In the genomic region with DNA sequence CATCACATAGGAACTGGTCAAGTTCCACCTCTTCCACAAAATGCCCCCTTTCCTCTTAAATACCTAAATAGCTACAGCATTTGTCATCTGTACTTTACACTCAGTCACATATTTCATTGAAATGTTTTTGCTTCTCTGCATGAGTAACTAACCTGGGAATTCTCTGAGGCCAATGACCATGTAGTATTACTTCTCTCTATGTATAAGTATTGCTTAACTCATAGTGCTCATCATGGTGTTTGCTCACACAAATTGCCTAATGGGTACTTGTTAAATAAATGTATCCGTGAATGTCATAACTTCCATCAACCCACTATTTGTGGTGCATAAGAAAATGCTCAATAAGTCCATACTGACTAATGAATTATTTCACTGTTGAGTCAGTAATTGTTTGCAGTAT, we compare ENCODE assay signal across 14 cellular contexts.
DNase-seq lines count a peak whose midpoint lies in the region; ATAC-seq, FAIRE-seq and TF ChIP-seq lines count a peak whose summit lies in the region.
"Had no signal": no experiment of that assay in that cellular context is flagged by ENCODE, and none has a peak within 500 bp of the region (broad histone marks: within the 10 kb centered on the region; RNA-seq: fewer than 3 reads in every experiment).

No MANE protein-coding gene starts in this region.

- FAIRE-seq in H54 (lab: Jason Lieb, UNC), result peak; percentile 88

- no peak overlapping the region for H3K18ac ChIP-seq in H9 (ENCODE audit: insufficient read length, low read depth, low read length)

- TF ChIP-seq CTCF in astrocyte of the cerebellum (IDR thresholded peaks at IDR 0.05; ENCODE audit: low read depth, low read length, missing control alignments) (no peak), hepatocyte (IDR thresholded peaks at IDR 0.05; ENCODE audit: poor library complexity) (no peak), H9 (conservative IDR thresholded peaks at IDR 0.05) (no peak), mesothelial cell of epicardium (IDR thresholded peaks at IDR 0.05; ENCODE audit: unreplicated experiment) (no peak)

- no peaks in the 10 kb centered on the region for H3K9me3 ChIP-seq in hepatocyte (ENCODE audit: low read depth)
- no peaks in the 10 kb centered on the region for H3K9me3 ChIP-seq in H9 (ENCODE audit: control insufficient read depth, low read depth, low read length)

- H3K27me3 ChIP-seq in hepatocyte, result no peaks in the 10 kb centered on the region
- no peaks in the 10 kb centered on the region for H3K27me3 ChIP-seq in H9 (ENCODE audit: insufficient read depth, low read length)
- H3K27me3 ChIP-seq: neural progenitor cell had no signal

- H3K56ac ChIP-seq in H9 (ENCODE audit: insufficient read length, low read depth, low read length), result no peak overlapping the region

- no peak overlapping the region for H2AFZ ChIP-seq in hepatocyte
- no peak overlapping the region for H2AFZ ChIP-seq in H9 (ENCODE audit: low read length)
- H2AFZ ChIP-seq: GM23338, neural progenitor cell had no signal

- no peak overlapping the region for H2BK20ac ChIP-seq in H9 (ENCODE audit: low read depth, low read length, poor library complexity, severe bottlenecking)

- H2BK120ac ChIP-seq in H9 (ENCODE audit: low read depth, low read length, poor library complexity, severe bottlenecking), result no peak overlapping the region

- H3T11ph ChIP-seq in H9 (ENCODE audit: low read length), result no peak overlapping the region

- H4K20me1 ChIP-seq in hepatocyte (ENCODE audit: insufficient read depth, poor library complexity, severe bottlenecking) (no peaks in the 10 kb centered on the region), H9 (ENCODE audit: control insufficient read depth, insufficient read depth, insufficient read length) (no peaks in the 10 kb centered on the region)

- no peaks in the 10 kb centered on the region for H3K9me3 Mint-ChIP-seq in activated T-helper 17 cell treated with anti-CD3 and anti-CD28 coated beads, Interleukin-2, amount 50 U/mL, for 72 hours
- no peaks in the 10 kb centered on the region for H3K9me3 Mint-ChIP-seq in H9
- no peaks in the 10 kb centered on the region for H3K9me3 Mint-ChIP-seq in mesothelial cell of epicardium
- H3K9me3 Mint-ChIP-seq: activated naive CD4-positive, alpha-beta T cell treated with anti-CD3 and anti-CD28 coated beads, Interleukin-2, amount 50 U/mL, for 24 hours; GM23338; neural progenitor cell had no signal

- H3K36me3 Mint-ChIP-seq in activated T-helper 17 cell treated with anti-CD3 and anti-CD28 coated beads, Interleukin-2, amount 50 U/mL, for 72 hours (ENCODE audit: low read depth), result no peaks in the 10 kb centered on the region
- no peaks in the 10 kb centered on the region for H3K36me3 Mint-ChIP-seq in H9 (ENCODE audit: insufficient read depth in 1 of 3, low read depth in 3 of 3)
- H3K36me3 Mint-ChIP-seq in mesothelial cell of epicardium, result no peaks in the 10 kb centered on the region
- H3K36me3 Mint-ChIP-seq: activated naive CD4-positive, alpha-beta T cell treated with anti-CD3 and anti-CD28 coated beads, Interleukin-2, amount 50 U/mL, for 24 hours; neural progenitor cell had no signal

- no peak overlapping the region for H3K14ac ChIP-seq in H9 (ENCODE audit: insufficient read depth, low read length)

- 73% methylated on average over 1 of the region's 1 CpG for WGBS in hepatocyte (ENCODE audit: low lambda C conversion rate, missing lambda C conversion rate)
- no CpG with 5 or more reads among the region's 1 CpG for WGBS in H9 (ENCODE audit: extremely low coverage, insufficient read length, low lambda C conversion rate)

- no peak overlapping the region for H2BK12ac ChIP-seq in H9 (ENCODE audit: insufficient read length, low read depth, low read length)

- H3K4me2 ChIP-seq in hepatocyte (no peak overlapping the region), H9 (ENCODE audit: insufficient read depth, insufficient read length, low read length) (no peak overlapping the region)
- H3K4me2 ChIP-seq: GM23338, neural progenitor cell had no signal

- H3K9me2 ChIP-seq in hepatocyte (replicated peaks; ENCODE audit: insufficient read depth), result no peaks in the 10 kb centered on the region

- DNase-seq in 8988T (peak; percentile 15), H54 (ENCODE audit: insufficient read length, low spot score) (peak; percentile 12), astrocyte of the cerebellum (ENCODE audit: low read depth) (peak; percentile 59), hepatocyte (ENCODE audit: low spot score) (peak; percentile 15), H9 (no peak), NCI-H1436 treated with DMSO at 0.1 percent for 48 hours (lab: John Stamatoyannopoulos, UW) (no peak), mesothelial cell of epicardium (ENCODE audit: low spot score in 2 of 2, unreplicated experiment in 2 of 2) (no peak)
- DNase-seq: NCI-H1105, NCI-H446 treated with DMSO at 0.1 percent for 48 hours, SHP77 treated with DMSO at 0.1 percent for 48 hours had no signal

- H3K27ac Mint-ChIP-seq in activated T-helper 17 cell treated with anti-CD3 and anti-CD28 coated beads, Interleukin-2, amount 50 U/mL, for 72 hours, result no peak overlapping the region
- H3K27ac Mint-ChIP-seq in H9 (no peak overlapping the region), mesothelial cell of epicardium (no peak overlapping the region)
- H3K27ac Mint-ChIP-seq: activated naive CD4-positive, alpha-beta T cell treated with anti-CD3 and anti-CD28 coated beads, Interleukin-2, amount 50 U/mL, for 24 hours; GM23338; neural progenitor cell had no signal

- in situ Hi-C loops in astrocyte of the cerebellum (cut with HindIII; ENCODE audit: low sequenced_read_pairs), result no loop called here

- peaks cover 9% of the 10 kb centered on the region for H3K27me3 Mint-ChIP-seq in activated T-helper 17 cell treated with anti-CD3 and anti-CD28 coated beads, Interleukin-2, amount 50 U/mL, for 72 hours
- H3K27me3 Mint-ChIP-seq in H9 (ENCODE audit: low read depth), result peaks cover 1% of the 10 kb centered on the region
- H3K27me3 Mint-ChIP-seq in mesothelial cell of epicardium (ENCODE audit: low read depth), result no peaks in the 10 kb centered on the region

- no peak overlapping the region for H2BK5ac ChIP-seq in H9 (ENCODE audit: insufficient read length, low read length)

- no peaks in the 10 kb centered on the region for H3K79me1 ChIP-seq in H9 (ENCODE audit: insufficient read depth, low read depth, low read length, poor library complexity, severe bottlenecking)

- no peaks in the 10 kb centered on the region for H3K23me2 ChIP-seq in H9 (ENCODE audit: insufficient read length, low read depth, low read length, poor library complexity, severe bottlenecking)

- no peaks in the 10 kb centered on the region for H3K79me2 ChIP-seq in hepatocyte
- H3K79me2 ChIP-seq in H9 (ENCODE audit: insufficient read depth, low read length), result no peaks in the 10 kb centered on the region

- H3K23ac ChIP-seq in H9 (ENCODE audit: insufficient read length, low read depth, low read length), result no peak overlapping the region

- H4K8ac ChIP-seq in H9 (replicated peaks; ENCODE audit: insufficient read length, low read depth, low read length), result no peak overlapping the region

- no peak overlapping the region for H3K4me3 Mint-ChIP-seq in activated T-helper 17 cell treated with anti-CD3 and anti-CD28 coated beads, Interleukin-2, amount 50 U/mL, for 72 hours
- no peak overlapping the region for H3K4me3 Mint-ChIP-seq in H9
- H3K4me3 Mint-ChIP-seq in mesothelial cell of epicardium, result no peak overlapping the region
- H3K4me3 Mint-ChIP-seq: activated naive CD4-positive, alpha-beta T cell treated with anti-CD3 and anti-CD28 coated beads, Interleukin-2, amount 50 U/mL, for 24 hours; GM23338; neural progenitor cell had no signal

- H2AK5ac ChIP-seq in H9 (ENCODE audit: insufficient read length, low read length), result no peak overlapping the region

- no peak overlapping the region for H3K9ac ChIP-seq in H9 (ENCODE audit: extremely low read depth, insufficient read length, low read length)
- H3K9ac ChIP-seq: neural progenitor cell had no signal

- no peak overlapping the region for H4K91ac ChIP-seq in H9 (ENCODE audit: insufficient read length, low read depth, low read length)

- no peak overlapping the region for H3K4ac ChIP-seq in H9 (ENCODE audit: low read depth, low read length)

- no peak overlapping the region for H2BK15ac ChIP-seq in H9 (ENCODE audit: low read depth, low read length)

- H4K5ac ChIP-seq in H9 (ENCODE audit: insufficient read length, low read depth, low read length), result no peak overlapping the region

- H3K4me3 ChIP-seq in astrocyte of the cerebellum (ENCODE audit: low read depth, low read length) (no peak overlapping the region), hepatocyte (no peak overlapping the region)
- H3K4me3 ChIP-seq: GM23338, neural progenitor cell had no signal

- no peaks in the 10 kb centered on the region for H3K4me1 Mint-ChIP-seq in activated T-helper 17 cell treated with anti-CD3 and anti-CD28 coated beads, Interleukin-2, amount 50 U/mL, for 72 hours
- H3K4me1 Mint-ChIP-seq in H9, result no peaks in the 10 kb centered on the region
- H3K4me1 Mint-ChIP-seq in mesothelial cell of epicardium, result no peaks in the 10 kb centered on the region
- H3K4me1 Mint-ChIP-seq: activated naive CD4-positive, alpha-beta T cell treated with anti-CD3 and anti-CD28 coated beads, Interleukin-2, amount 50 U/mL, for 24 hours; GM23338 had no signal

- H3K27ac ChIP-seq in hepatocyte (no peak overlapping the region), H9 (ENCODE audit: insufficient read length, low read depth, low read length) (no peak overlapping the region)
- H3K27ac ChIP-seq: neural progenitor cell had no signal

- no peak for TF ChIP-seq POLR2A in H54 (IDR thresholded peaks at IDR 0.05; ENCODE audit: low read depth, low read length)

- no peaks in the 10 kb centered on the region for H3K4me1 ChIP-seq in hepatocyte (ENCODE audit: insufficient read depth)
- H3K4me1 ChIP-seq in H9 (ENCODE audit: insufficient read depth, low read length), result no peaks in the 10 kb centered on the region; the same call in 1 of the 2 replicates

- ATAC-seq in activated T-helper 17 cell treated with anti-CD3 and anti-CD28 coated beads, Interleukin-2, amount 50 U/mL, for 72 hours (replicated peaks), result no peak
- ATAC-seq: GM23338 had no signal

- H3K36me3 ChIP-seq in hepatocyte (replicated peaks; ENCODE audit: insufficient read depth, low read depth), result no peaks in the 10 kb centered on the region
- H3K36me3 ChIP-seq: neural progenitor cell had no signal

Comparison
In these comparisons a context has a peak if more than half of its experiments do, and no peak if none do; other contexts are left out.
1. DNase-seq: peak in 8988T (single experiment), H54 (single experiment), astrocyte of the cerebellum (single experiment) and hepatocyte (single experiment); none in H9 (single experiment), NCI-H1436 treated with DMSO at 0.1 percent for 48 hours (single experiment) and mesothelial cell of epicardium (0 of 2).